ENCODE assay signal across 1 cellular context in the genomic region with DNA sequence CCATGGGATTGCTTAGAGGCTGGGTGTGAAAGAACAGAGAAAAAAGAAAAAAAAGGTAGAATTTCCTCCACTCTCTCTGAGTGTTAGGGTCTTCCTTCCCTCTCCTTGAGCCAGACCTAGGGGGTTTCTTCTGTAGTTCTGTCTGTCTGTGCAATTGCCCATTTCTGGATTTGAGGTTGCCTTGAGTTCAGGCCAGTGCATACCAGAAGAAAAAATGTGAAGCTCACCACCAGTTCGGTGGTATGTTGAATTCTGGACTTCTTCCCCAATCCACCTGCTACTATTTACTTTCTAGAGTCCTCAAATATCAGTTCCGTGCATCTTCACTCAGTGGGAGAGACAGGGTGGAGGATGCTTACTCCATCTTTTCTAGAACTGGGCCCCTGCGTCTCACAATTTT.
TF ChIP-seq lines count a peak whose summit lies in the region.

No MANE protein-coding gene starts in this region.

TF ChIP-seq in IMR-90, 13 proteins besides CTCF, POLR2A, EP300 and RAD21:
- TF ChIP-seq, protein P1, sequence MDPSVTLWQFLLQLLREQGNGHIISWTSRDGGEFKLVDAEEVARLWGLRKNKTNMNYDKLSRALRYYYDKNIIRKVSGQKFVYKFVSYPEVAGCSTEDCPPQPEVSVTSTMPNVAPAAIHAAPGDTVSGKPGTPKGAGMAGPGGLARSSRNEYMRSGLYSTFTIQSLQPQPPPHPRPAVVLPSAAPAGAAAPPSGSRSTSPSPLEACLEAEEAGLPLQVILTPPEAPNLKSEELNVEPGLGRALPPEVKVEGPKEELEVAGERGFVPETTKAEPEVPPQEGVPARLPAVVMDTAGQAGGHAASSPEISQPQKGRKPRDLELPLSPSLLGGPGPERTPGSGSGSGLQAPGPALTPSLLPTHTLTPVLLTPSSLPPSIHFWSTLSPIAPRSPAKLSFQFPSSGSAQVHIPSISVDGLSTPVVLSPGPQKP (IDR thresholded peaks at IDR 0.05; ENCODE audit: borderline replicate concordance, low read depth, low read length) = no peak
- TF ChIP-seq, protein P2, sequence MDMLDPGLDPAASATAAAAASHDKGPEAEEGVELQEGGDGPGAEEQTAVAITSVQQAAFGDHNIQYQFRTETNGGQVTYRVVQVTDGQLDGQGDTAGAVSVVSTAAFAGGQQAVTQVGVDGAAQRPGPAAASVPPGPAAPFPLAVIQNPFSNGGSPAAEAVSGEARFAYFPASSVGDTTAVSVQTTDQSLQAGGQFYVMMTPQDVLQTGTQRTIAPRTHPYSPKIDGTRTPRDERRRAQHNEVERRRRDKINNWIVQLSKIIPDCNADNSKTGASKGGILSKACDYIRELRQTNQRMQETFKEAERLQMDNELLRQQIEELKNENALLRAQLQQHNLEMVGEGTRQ (IDR thresholded peaks at IDR 0.05; ENCODE audit: low read depth, low read length) = no peak
- no peak for TF ChIP-seq FOS (IDR thresholded peaks at IDR 0.05; ENCODE audit: low read depth, low read length)
- TF ChIP-seq CHD1 (IDR thresholded peaks at IDR 0.05; ENCODE audit: low read depth, low read length) = no peak
- no peak for TF ChIP-seq SMC3 (IDR thresholded peaks at IDR 0.05; ENCODE audit: low read depth, low read length)
- no peak for TF ChIP-seq RCOR1 (IDR thresholded peaks at IDR 0.05; ENCODE audit: insufficient replicate concordance, low read length)
- no peak for TF ChIP-seq MAFK (IDR thresholded peaks at IDR 0.05; ENCODE audit: low read depth, low read length)
- TF ChIP-seq RFX5 (IDR thresholded peaks at IDR 0.05; ENCODE audit: low read depth, low read length) = no peak
- TF ChIP-seq NFE2L2 (IDR thresholded peaks at IDR 0.05; ENCODE audit: low read depth, low read length) = no peak
- TF ChIP-seq MXI1 (IDR thresholded peaks at IDR 0.05; ENCODE audit: borderline replicate concordance, low read depth, low read length) = no peak
- no peak for TF ChIP-seq MAZ (IDR thresholded peaks at IDR 0.05; ENCODE audit: borderline replicate concordance, low read depth, low read length)
